1 cellular context compared by ENCODE assay signal in genomic region chr6:158854214-158855101, GRCh38.
TF ChIP-seq lines count a peak whose summit lies in the region.

No MANE protein-coding gene starts in this region.

TF ChIP-seq in K562, 482 proteins besides CTCF, POLR2A, EP300 and RAD21 (continued from another document and continues in another):
- TF ChIP-seq NFIX (CRISPR knock-in tag; IDR thresholded peaks at IDR 0.05; ENCODE audit: low read depth), result no peak
- TF ChIP-seq FOXK1 (CRISPR knock-in tag; IDR thresholded peaks at IDR 0.05; ENCODE audit: borderline replicate concordance), result no peak
- no peak for TF ChIP-seq KDM4B (IDR thresholded peaks at IDR 0.05; ENCODE audit: borderline replicate concordance in 2 of 2, low read depth in 1 of 2)
- TF ChIP-seq THRAP3 (IDR thresholded peaks at IDR 0.05; ENCODE audit: borderline replicate concordance), result peak; percentile 69; the same call in 1 of the 2 replicates
- peak; percentile 36 for TF ChIP-seq KDM5B (IDR thresholded peaks at IDR 0.05; ENCODE audit: insufficient replicate concordance, low read depth, low read length)
- TF ChIP-seq ZNF79 (CRISPR knock-in tag; IDR thresholded peaks at IDR 0.05; ENCODE audit: low read depth), result no peak
- peak; percentile 62 for TF ChIP-seq CREB3 (tag; conservative IDR thresholded peaks at IDR 0.05; ENCODE audit: low read depth)
- TF ChIP-seq BHLHE40 (IDR thresholded peaks at IDR 0.05; ENCODE audit: low read length), result no peak; the same call in 1 of the 2 replicates
- TF ChIP-seq YY1 (IDR thresholded peaks at IDR 0.05; ENCODE audit: borderline replicate concordance in 1 of 3, control insufficient read depth in 1 of 3, extremely low read depth in 1 of 3, insufficient read depth in 3 of 3, insufficient read length in 1 of 3, insufficient replicate concordance in 2 of 3, low read depth in 1 of 3, low read length in 2 of 3), result no peak
- TF ChIP-seq CBFB (CRISPR knock-in tag; IDR thresholded peaks at IDR 0.05), result 0 out of 2 replicates have a peak, but pooled peaks have one; percentile 28
- no peak for TF ChIP-seq HEY1 (CRISPR knock-in tag; IDR thresholded peaks at IDR 0.05; ENCODE audit: borderline replicate concordance)
- TF ChIP-seq TSC22D4 (tag; IDR thresholded peaks at IDR 0.05), result peak; percentile 24; the same call in 1 of the 2 replicates
- TF ChIP-seq WHSC1 (IDR thresholded peaks at IDR 0.05; ENCODE audit: low read length), result no peak
- peak; percentile 83 for TF ChIP-seq HLTF (IDR thresholded peaks at IDR 0.05)
- TF ChIP-seq DACH1 (IDR thresholded peaks at IDR 0.05; ENCODE audit: partially characterized antibody), result peak; percentile 53
- peak; percentile 98 for TF ChIP-seq DPF2 (IDR thresholded peaks at IDR 0.05)
- TF ChIP-seq ATF2 (CRISPR knock-in tag; IDR thresholded peaks at IDR 0.05), result no peak
- TF ChIP-seq HNRNPLL (IDR thresholded peaks at IDR 0.05; ENCODE audit: low read depth, low read length, poor library complexity, severe bottlenecking), result no peak
- TF ChIP-seq MED1 (CRISPR knock-in tag; IDR thresholded peaks at IDR 0.05; ENCODE audit: borderline replicate concordance), result no peak
- peak; percentile 93 for TF ChIP-seq ZNF316 (IDR thresholded peaks at IDR 0.05)
- no peak for TF ChIP-seq GABPB2 (CRISPR knock-in tag; conservative IDR thresholded peaks at IDR 0.05)
- TF ChIP-seq CHD1 (IDR thresholded peaks at IDR 0.05; ENCODE audit: low read length), result no peak
- TF ChIP-seq SIX5 (IDR thresholded peaks at IDR 0.05; ENCODE audit: borderline replicate concordance in 1 of 2, insufficient read depth in 1 of 2, low read depth in 1 of 2, low read length in 2 of 2), result no peak
- TF ChIP-seq ARID3A (IDR thresholded peaks at IDR 0.05; ENCODE audit: borderline replicate concordance, low read depth, low read length), result no peak
- no peak for TF ChIP-seq ZNF146 (CRISPR knock-in tag; IDR thresholded peaks at IDR 0.05; ENCODE audit: unreplicated experiment)
- TF ChIP-seq SMAD3 (CRISPR knock-in tag; conservative IDR thresholded peaks at IDR 0.05), result no peak
- TF ChIP-seq ZNF398 (CRISPR knock-in tag; IDR thresholded peaks at IDR 0.05), result no peak
- TF ChIP-seq FOXA1 (IDR thresholded peaks at IDR 0.05; ENCODE audit: borderline replicate concordance), result no peak
- peak; percentile 83 for TF ChIP-seq GATA2 (CRISPR knock-in tag; IDR thresholded peaks at IDR 0.05)
- TF ChIP-seq EZH2 (IDR thresholded peaks at IDR 0.05; ENCODE audit: borderline replicate concordance, low read depth, low read length), result no peak
- TF ChIP-seq ZNF143 (CRISPR knock-in tag; IDR thresholded peaks at IDR 0.05), result no peak
- TF ChIP-seq ZMIZ1 (IDR thresholded peaks at IDR 0.05; ENCODE audit: low read depth in 2 of 2, low read length in 2 of 2), result no peak
- TF ChIP-seq ERF (CRISPR knock-in tag; IDR thresholded peaks at IDR 0.05), result peak; percentile 48; the same call in 1 of the 2 replicates
- TF ChIP-seq CCAR2 (IDR thresholded peaks at IDR 0.05; ENCODE audit: low read depth, low read length), result no peak
- no peak for TF ChIP-seq CBX8 (IDR thresholded peaks at IDR 0.05; ENCODE audit: borderline replicate concordance, extremely low read depth, low read depth, low read length, poor library complexity, severe bottlenecking)
- TF ChIP-seq ZNF174 (CRISPR knock-in tag; IDR thresholded peaks at IDR 0.05), result no peak
- no peak for TF ChIP-seq BRF1 (IDR thresholded peaks at IDR 0.05; ENCODE audit: borderline replicate concordance, extremely low read depth, insufficient read length)
- no peak for TF ChIP-seq BMI1 (IDR thresholded peaks at IDR 0.05; ENCODE audit: low read length)
- no peak for TF ChIP-seq SFPQ (IDR thresholded peaks at IDR 0.05; ENCODE audit: low read depth, low read length)
- TF ChIP-seq HNRNPH1 (optimal IDR thresholded peaks at IDR 0.05; ENCODE audit: low read depth, low read length), result no peak
- peak; percentile 84 for TF ChIP-seq RNF2 (IDR thresholded peaks at IDR 0.05)
- TF ChIP-seq KLF6 (CRISPR knock-in tag; IDR thresholded peaks at IDR 0.05; ENCODE audit: borderline replicate concordance), result no peak
- peak; percentile 16; the same call in 1 of the 2 replicates for TF ChIP-seq DEAF1 (CRISPR knock-in tag; IDR thresholded peaks at IDR 0.05)
- peak; percentile 33; the same call in 1 of the 2 replicates for TF ChIP-seq PML (IDR thresholded peaks at IDR 0.05; ENCODE audit: low read length)
- TF ChIP-seq MAX (CRISPR knock-in tag; IDR thresholded peaks at IDR 0.05), result no peak
- 0 out of 2 replicates have a peak, but pooled peaks have one; percentile 60 for TF ChIP-seq ZNF253 (CRISPR knock-in tag; conservative IDR thresholded peaks at IDR 0.05)
- no peak for TF ChIP-seq CREB5 (CRISPR knock-in tag; IDR thresholded peaks at IDR 0.05)
- no peak for TF ChIP-seq RBM25 (IDR thresholded peaks at IDR 0.05; ENCODE audit: low read depth, low read length, severe bottlenecking)
- no peak for TF ChIP-seq STAG1 (CRISPR knock-in tag; IDR thresholded peaks at IDR 0.05; ENCODE audit: borderline replicate concordance)
- TF ChIP-seq ZNF280A (IDR thresholded peaks at IDR 0.05; ENCODE audit: low read depth, partially characterized antibody), result no peak
- TF ChIP-seq ETV6 (IDR thresholded peaks at IDR 0.05; ENCODE audit: borderline replicate concordance in 1 of 2, low read depth in 2 of 2, low read length in 1 of 2), result peak; percentile 90 to 99
- no peak for TF ChIP-seq ETV6 (CRISPR knock-in tag; IDR thresholded peaks at IDR 0.05; ENCODE audit: borderline replicate concordance)
